ENCODE assay signal across 1 cellular context in the genomic region with DNA sequence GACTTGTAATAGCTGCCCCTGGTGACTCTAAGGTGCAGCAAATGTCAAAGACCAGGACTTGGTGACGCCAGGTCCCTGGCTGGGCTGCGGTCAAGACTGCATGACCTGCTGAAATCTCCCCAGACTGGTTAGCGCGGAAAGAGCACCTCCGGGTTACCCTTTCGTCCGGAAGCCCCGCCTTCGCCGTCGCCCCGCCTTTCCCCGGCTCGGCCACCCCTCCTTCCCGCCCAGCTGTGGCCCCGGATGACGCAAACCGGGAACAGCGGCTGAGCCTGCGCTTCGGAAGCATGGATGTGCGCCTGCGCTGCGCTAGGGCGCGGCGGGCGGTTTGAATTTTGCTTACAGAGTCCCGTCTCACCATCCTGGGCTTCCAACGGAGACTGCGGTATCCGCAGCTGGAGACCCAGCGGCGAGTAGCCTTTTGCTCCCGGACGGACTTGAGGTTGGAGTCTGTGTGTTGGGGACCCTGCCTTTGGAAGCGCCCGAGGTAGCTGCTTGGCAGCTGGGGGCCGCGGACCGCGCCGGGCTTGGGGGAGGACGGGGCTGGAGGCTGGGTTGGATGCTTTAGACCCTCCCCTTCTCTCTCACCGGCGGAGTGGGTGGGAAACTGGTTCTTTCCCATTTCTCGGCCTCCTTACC.
TF ChIP-seq lines count a peak whose summit lies in the region.

Gene SKA1, plus strand, starts transcription at position 294 of the 639 bp plus-strand sequence. CDS start 785 bp downstream, outside the sequence.

TF ChIP-seq in HepG2, 621 proteins besides CTCF, POLR2A, EP300 and RAD21 (continued from another document and continues in another):
- TF ChIP-seq, protein P1, sequence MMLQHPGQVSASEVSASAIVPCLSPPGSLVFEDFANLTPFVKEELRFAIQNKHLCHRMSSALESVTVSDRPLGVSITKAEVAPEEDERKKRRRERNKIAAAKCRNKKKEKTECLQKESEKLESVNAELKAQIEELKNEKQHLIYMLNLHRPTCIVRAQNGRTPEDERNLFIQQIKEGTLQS (CRISPR knock-in tag; IDR thresholded peaks at IDR 0.05) = peak; percentile 97
- TF ChIP-seq JDP2 (CRISPR knock-in tag; IDR thresholded peaks at IDR 0.05; ENCODE audit: borderline replicate concordance) (no peak), ZBTB8A (CRISPR knock-in tag; IDR thresholded peaks at IDR 0.05; ENCODE audit: borderline replicate concordance, low read depth) (no peak), SMARCE1 (IDR thresholded peaks at IDR 0.05; ENCODE audit: borderline replicate concordance) (no peak), ZNF530 (CRISPR knock-in tag; IDR thresholded peaks at IDR 0.05; ENCODE audit: low read depth) (no peak), ZFY (CRISPR knock-in tag; IDR thresholded peaks at IDR 0.05) (peak; percentile 60), MXI1 (IDR thresholded peaks at IDR 0.05; ENCODE audit: borderline replicate concordance, low read depth, low read length) (peak; percentile 86; the same call in 2 of the 3 replicates), SAFB2 (CRISPR knock-in tag; IDR thresholded peaks at IDR 0.05; ENCODE audit: borderline replicate concordance, low read depth) (peak; percentile 34; the same call in 1 of the 2 replicates), NR2F1 (CRISPR knock-in tag; IDR thresholded peaks at IDR 0.05) (no peak), HOXD1 (CRISPR knock-in tag; IDR thresholded peaks at IDR 0.05) (no peak), ZFP62 (CRISPR knock-in tag; IDR thresholded peaks at IDR 0.05) (no peak), RARA (CRISPR knock-in tag; IDR thresholded peaks at IDR 0.05) (0 out of 2 replicates have a peak, but pooled peaks have one; percentile 20), ZMYM3 (CRISPR knock-in tag; IDR thresholded peaks at IDR 0.05) (no peak), NCOR1 (IDR thresholded peaks at IDR 0.05; ENCODE audit: borderline replicate concordance, low read length) (no peak; the same call in 1 of the 2 replicates), ZC3H13 (CRISPR knock-in tag; IDR thresholded peaks at IDR 0.05) (peak; percentile 63; the same call in 1 of the 2 replicates), ZNF749 (CRISPR knock-in tag; IDR thresholded peaks at IDR 0.05; ENCODE audit: borderline replicate concordance) (no peak), ZNF292 (CRISPR knock-in tag; IDR thresholded peaks at IDR 0.05; ENCODE audit: borderline replicate concordance, low read depth) (peak; percentile 46; the same call in 1 of the 2 replicates), SAP130 (CRISPR knock-in tag; IDR thresholded peaks at IDR 0.05; ENCODE audit: low read depth) (peak; percentile 99), TBX3 (IDR thresholded peaks at IDR 0.05; ENCODE audit: borderline replicate concordance) (no peak), ARNTL (CRISPR knock-in tag; IDR thresholded peaks at IDR 0.05) (no peak), ZNF878 (CRISPR knock-in tag; IDR thresholded peaks at IDR 0.05) (peak; percentile 55), MYNN (CRISPR knock-in tag; IDR thresholded peaks at IDR 0.05; ENCODE audit: low read depth) (no peak; the same call in 1 of the 2 replicates), MLLT10 (CRISPR knock-in tag; IDR thresholded peaks at IDR 0.05) (no peak), NFE2L1 (CRISPR knock-in tag; IDR thresholded peaks at IDR 0.05; ENCODE audit: borderline replicate concordance) (no peak), PITX1 (CRISPR knock-in tag; IDR thresholded peaks at IDR 0.05) (no peak), ZNF224 (CRISPR knock-in tag; IDR thresholded peaks at IDR 0.05) (no peak; the same call in 1 of the 2 replicates), ZNF782 (CRISPR knock-in tag; IDR thresholded peaks at IDR 0.05; ENCODE audit: borderline replicate concordance) (no peak), TARDBP (CRISPR knock-in tag; IDR thresholded peaks at IDR 0.05) (no peak; the same call in 1 of the 2 replicates), ZNF629 (CRISPR knock-in tag; conservative IDR thresholded peaks at IDR 0.05) (no peak), CBX5 (CRISPR knock-in tag; IDR thresholded peaks at IDR 0.05; ENCODE audit: borderline replicate concordance) (peak; percentile 18; the same call in 1 of the 2 replicates), ZNF256 (CRISPR knock-in tag; conservative IDR thresholded peaks at IDR 0.05) (0 out of 2 replicates have a peak, but pooled peaks have one; percentile 14), ZNF468 (CRISPR knock-in tag; IDR thresholded peaks at IDR 0.05) (no peak), ZNF431 (CRISPR knock-in tag; IDR thresholded peaks at IDR 0.05; ENCODE audit: borderline replicate concordance, low read depth) (0 out of 2 replicates have a peak, but pooled peaks have one; percentile 62), ZNF138 (CRISPR knock-in tag; IDR thresholded peaks at IDR 0.05; ENCODE audit: low read depth) (no peak), ZKSCAN1 (IDR thresholded peaks at IDR 0.05; ENCODE audit: low read length) (no peak), ZNF737 (CRISPR knock-in tag; IDR thresholded peaks at IDR 0.05; ENCODE audit: borderline replicate concordance) (no peak), ZNF607 (CRISPR knock-in tag; IDR thresholded peaks at IDR 0.05; ENCODE audit: borderline replicate concordance) (no peak), ZNF709 (CRISPR knock-in tag; IDR thresholded peaks at IDR 0.05) (peak; percentile 72; the same call in 1 of the 2 replicates)
- TF ChIP-seq, protein P2, sequence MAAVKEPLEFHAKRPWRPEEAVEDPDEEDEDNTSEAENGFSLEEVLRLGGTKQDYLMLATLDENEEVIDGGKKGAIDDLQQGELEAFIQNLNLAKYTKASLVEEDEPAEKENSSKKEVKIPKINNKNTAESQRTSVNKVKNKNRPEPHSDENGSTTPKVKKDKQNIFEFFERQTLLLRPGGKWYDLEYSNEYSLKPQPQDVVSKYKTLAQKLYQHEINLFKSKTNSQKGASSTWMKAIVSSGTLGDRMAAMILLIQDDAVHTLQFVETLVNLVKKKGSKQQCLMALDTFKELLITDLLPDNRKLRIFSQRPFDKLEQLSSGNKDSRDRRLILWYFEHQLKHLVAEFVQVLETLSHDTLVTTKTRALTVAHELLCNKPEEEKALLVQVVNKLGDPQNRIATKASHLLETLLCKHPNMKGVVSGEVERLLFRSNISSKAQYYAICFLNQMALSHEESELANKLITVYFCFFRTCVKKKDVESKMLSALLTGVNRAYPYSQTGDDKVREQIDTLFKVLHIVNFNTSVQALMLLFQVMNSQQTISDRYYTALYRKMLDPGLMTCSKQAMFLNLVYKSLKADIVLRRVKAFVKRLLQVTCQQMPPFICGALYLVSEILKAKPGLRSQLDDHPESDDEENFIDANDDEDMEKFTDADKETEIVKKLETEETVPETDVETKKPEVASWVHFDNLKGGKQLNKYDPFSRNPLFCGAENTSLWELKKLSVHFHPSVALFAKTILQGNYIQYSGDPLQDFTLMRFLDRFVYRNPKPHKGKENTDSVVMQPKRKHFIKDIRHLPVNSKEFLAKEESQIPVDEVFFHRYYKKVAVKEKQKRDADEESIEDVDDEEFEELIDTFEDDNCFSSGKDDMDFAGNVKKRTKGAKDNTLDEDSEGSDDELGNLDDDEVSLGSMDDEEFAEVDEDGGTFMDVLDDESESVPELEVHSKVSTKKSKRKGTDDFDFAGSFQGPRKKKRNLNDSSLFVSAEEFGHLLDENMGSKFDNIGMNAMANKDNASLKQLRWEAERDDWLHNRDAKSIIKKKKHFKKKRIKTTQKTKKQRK (IDR thresholded peaks at IDR 0.05; ENCODE audit: low read length) = no peak
- TF ChIP-seq, protein P3, sequence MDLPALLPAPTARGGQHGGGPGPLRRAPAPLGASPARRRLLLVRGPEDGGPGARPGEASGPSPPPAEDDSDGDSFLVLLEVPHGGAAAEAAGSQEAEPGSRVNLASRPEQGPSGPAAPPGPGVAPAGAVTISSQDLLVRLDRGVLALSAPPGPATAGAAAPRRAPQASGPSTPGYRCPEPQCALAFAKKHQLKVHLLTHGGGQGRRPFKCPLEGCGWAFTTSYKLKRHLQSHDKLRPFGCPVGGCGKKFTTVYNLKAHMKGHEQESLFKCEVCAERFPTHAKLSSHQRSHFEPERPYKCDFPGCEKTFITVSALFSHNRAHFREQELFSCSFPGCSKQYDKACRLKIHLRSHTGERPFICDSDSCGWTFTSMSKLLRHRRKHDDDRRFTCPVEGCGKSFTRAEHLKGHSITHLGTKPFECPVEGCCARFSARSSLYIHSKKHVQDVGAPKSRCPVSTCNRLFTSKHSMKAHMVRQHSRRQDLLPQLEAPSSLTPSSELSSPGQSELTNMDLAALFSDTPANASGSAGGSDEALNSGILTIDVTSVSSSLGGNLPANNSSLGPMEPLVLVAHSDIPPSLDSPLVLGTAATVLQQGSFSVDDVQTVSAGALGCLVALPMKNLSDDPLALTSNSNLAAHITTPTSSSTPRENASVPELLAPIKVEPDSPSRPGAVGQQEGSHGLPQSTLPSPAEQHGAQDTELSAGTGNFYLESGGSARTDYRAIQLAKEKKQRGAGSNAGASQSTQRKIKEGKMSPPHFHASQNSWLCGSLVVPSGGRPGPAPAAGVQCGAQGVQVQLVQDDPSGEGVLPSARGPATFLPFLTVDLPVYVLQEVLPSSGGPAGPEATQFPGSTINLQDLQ (CRISPR knock-in tag; IDR thresholded peaks at IDR 0.05) = no peak
- TF ChIP-seq, protein P4, sequence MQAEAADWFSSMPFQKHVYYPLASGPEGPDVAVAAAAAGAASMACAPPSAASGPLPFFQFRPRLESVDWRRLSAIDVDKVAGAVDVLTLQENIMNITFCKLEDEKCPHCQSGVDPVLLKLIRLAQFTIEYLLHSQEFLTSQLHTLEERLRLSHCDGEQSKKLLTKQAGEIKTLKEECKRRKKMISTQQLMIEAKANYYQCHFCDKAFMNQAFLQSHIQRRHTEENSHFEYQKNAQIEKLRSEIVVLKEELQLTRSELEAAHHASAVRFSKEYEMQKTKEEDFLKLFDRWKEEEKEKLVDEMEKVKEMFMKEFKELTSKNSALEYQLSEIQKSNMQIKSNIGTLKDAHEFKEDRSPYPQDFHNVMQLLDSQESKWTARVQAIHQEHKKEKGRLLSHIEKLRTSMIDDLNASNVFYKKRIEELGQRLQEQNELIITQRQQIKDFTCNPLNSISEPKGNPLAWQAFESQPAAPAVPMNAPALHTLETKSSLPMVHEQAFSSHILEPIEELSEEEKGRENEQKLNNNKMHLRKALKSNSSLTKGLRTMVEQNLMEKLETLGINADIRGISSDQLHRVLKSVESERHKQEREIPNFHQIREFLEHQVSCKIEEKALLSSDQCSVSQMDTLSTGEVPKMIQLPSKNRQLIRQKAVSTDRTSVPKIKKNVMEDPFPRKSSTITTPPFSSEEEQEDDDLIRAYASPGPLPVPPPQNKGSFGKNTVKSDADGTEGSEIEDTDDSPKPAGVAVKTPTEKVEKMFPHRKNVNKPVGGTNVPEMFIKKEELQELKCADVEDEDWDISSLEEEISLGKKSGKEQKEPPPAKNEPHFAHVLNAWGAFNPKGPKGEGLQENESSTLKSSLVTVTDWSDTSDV (CRISPR knock-in tag; IDR thresholded peaks at IDR 0.05) = no peak
- TF ChIP-seq, protein P5, sequence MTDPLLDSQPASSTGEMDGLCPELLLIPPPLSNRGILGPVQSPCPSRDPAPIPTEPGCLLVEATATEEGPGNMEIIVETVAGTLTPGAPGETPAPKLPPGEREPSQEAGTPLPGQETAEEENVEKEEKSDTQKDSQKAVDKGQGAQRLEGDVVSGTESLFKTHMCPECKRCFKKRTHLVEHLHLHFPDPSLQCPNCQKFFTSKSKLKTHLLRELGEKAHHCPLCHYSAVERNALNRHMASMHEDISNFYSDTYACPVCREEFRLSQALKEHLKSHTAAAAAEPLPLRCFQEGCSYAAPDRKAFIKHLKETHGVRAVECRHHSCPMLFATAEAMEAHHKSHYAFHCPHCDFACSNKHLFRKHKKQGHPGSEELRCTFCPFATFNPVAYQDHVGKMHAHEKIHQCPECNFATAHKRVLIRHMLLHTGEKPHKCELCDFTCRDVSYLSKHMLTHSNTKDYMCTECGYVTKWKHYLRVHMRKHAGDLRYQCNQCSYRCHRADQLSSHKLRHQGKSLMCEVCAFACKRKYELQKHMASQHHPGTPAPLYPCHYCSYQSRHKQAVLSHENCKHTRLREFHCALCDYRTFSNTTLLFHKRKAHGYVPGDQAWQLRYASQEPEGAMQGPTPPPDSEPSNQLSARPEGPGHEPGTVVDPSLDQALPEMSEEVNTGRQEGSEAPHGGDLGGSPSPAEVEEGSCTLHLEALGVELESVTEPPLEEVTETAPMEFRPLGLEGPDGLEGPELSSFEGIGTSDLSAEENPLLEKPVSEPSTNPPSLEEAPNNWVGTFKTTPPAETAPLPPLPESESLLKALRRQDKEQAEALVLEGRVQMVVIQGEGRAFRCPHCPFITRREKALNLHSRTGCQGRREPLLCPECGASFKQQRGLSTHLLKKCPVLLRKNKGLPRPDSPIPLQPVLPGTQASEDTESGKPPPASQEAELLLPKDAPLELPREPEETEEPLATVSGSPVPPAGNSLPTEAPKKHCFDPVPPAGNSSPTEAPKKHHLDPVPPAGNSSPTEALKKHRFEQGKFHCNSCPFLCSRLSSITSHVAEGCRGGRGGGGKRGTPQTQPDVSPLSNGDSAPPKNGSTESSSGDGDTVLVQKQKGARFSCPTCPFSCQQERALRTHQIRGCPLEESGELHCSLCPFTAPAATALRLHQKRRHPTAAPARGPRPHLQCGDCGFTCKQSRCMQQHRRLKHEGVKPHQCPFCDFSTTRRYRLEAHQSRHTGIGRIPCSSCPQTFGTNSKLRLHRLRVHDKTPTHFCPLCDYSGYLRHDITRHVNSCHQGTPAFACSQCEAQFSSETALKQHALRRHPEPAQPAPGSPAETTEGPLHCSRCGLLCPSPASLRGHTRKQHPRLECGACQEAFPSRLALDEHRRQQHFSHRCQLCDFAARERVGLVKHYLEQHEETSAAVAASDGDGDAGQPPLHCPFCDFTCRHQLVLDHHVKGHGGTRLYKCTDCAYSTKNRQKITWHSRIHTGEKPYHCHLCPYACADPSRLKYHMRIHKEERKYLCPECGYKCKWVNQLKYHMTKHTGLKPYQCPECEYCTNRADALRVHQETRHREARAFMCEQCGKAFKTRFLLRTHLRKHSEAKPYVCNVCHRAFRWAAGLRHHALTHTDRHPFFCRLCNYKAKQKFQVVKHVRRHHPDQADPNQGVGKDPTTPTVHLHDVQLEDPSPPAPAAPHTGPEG (CRISPR knock-in tag; IDR thresholded peaks at IDR 0.05) = no peak
- TF ChIP-seq, protein P6, sequence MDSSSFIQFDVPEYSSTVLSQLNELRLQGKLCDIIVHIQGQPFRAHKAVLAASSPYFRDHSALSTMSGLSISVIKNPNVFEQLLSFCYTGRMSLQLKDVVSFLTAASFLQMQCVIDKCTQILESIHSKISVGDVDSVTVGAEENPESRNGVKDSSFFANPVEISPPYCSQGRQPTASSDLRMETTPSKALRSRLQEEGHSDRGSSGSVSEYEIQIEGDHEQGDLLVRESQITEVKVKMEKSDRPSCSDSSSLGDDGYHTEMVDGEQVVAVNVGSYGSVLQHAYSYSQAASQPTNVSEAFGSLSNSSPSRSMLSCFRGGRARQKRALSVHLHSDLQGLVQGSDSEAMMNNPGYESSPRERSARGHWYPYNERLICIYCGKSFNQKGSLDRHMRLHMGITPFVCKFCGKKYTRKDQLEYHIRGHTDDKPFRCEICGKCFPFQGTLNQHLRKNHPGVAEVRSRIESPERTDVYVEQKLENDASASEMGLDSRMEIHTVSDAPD (CRISPR knock-in tag; IDR thresholded peaks at IDR 0.05) = no peak
